Comparison of ENCODE assay signal across 1 cellular context in the genomic region with DNA sequence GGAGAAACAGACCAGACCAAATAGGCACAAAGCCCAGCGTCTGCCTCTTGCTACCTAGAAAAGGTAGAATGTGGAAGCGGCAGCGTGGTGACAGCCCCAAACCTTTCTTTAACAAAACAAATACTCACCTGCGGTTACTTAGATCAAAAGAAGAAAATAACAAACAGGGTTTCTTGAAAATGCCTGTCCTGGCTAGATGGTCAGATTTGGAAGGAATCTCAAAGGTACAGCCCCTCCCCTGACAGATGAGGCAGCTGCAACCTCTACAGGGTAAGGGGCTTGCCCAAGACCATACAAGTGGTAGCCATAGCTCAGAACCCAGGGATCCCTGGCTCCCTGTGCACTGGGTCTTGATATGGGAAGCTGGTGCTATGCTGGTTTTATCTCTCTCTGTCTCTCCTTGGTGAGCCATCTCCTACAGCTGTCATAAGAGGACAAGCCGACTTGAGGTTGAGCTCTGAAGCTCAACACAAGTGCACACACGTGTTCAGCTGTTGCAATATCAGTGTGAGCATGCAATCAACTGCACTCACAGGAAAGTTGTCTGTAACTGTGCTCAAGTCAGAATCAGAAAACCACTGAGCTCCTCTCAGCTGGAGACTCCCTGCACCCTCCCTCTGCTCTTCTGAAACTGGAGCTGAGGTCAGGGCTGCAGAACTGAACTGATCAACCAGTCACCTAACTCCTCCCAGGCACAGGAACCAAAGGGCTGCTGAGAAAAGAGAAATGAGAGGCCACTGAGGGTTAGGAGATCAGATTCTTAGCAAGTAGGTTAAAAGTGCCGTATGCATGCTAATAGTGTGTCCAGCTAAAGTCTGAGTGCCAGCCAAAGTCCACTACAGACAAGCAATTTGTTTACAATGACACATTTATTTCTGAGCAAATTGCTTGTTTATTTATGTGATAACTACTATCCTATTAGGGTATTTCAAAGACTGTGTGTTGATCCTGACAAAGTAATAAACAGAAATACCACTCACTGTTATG.
TF ChIP-seq lines count a peak whose summit lies in the region.

No MANE protein-coding gene starts in this region.

TF ChIP-seq in HepG2, 621 proteins besides CTCF, POLR2A, EP300 and RAD21 (continued from another document and continues in another):
- TF ChIP-seq, protein P1, sequence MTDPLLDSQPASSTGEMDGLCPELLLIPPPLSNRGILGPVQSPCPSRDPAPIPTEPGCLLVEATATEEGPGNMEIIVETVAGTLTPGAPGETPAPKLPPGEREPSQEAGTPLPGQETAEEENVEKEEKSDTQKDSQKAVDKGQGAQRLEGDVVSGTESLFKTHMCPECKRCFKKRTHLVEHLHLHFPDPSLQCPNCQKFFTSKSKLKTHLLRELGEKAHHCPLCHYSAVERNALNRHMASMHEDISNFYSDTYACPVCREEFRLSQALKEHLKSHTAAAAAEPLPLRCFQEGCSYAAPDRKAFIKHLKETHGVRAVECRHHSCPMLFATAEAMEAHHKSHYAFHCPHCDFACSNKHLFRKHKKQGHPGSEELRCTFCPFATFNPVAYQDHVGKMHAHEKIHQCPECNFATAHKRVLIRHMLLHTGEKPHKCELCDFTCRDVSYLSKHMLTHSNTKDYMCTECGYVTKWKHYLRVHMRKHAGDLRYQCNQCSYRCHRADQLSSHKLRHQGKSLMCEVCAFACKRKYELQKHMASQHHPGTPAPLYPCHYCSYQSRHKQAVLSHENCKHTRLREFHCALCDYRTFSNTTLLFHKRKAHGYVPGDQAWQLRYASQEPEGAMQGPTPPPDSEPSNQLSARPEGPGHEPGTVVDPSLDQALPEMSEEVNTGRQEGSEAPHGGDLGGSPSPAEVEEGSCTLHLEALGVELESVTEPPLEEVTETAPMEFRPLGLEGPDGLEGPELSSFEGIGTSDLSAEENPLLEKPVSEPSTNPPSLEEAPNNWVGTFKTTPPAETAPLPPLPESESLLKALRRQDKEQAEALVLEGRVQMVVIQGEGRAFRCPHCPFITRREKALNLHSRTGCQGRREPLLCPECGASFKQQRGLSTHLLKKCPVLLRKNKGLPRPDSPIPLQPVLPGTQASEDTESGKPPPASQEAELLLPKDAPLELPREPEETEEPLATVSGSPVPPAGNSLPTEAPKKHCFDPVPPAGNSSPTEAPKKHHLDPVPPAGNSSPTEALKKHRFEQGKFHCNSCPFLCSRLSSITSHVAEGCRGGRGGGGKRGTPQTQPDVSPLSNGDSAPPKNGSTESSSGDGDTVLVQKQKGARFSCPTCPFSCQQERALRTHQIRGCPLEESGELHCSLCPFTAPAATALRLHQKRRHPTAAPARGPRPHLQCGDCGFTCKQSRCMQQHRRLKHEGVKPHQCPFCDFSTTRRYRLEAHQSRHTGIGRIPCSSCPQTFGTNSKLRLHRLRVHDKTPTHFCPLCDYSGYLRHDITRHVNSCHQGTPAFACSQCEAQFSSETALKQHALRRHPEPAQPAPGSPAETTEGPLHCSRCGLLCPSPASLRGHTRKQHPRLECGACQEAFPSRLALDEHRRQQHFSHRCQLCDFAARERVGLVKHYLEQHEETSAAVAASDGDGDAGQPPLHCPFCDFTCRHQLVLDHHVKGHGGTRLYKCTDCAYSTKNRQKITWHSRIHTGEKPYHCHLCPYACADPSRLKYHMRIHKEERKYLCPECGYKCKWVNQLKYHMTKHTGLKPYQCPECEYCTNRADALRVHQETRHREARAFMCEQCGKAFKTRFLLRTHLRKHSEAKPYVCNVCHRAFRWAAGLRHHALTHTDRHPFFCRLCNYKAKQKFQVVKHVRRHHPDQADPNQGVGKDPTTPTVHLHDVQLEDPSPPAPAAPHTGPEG (CRISPR knock-in tag; IDR thresholded peaks at IDR 0.05): no peak
- TF ChIP-seq ZNF30 (CRISPR knock-in tag; IDR thresholded peaks at IDR 0.05) (0 out of 2 replicates have a peak, but pooled peaks have one; percentile 3), ZNF263 (CRISPR knock-in tag; IDR thresholded peaks at IDR 0.05) (peak; percentile 71), GATAD2A (CRISPR knock-in tag; IDR thresholded peaks at IDR 0.05) (peak; percentile 57; the same call in 1 of the 2 replicates), ZNF235 (CRISPR knock-in tag; IDR thresholded peaks at IDR 0.05; ENCODE audit: borderline replicate concordance) (no peak), PPARG (CRISPR knock-in tag; conservative IDR thresholded peaks at IDR 0.05) (peak; percentile 92), ZNF350 (CRISPR knock-in tag; IDR thresholded peaks at IDR 0.05; ENCODE audit: borderline replicate concordance, low read depth) (no peak), PAF1 (CRISPR knock-in tag; IDR thresholded peaks at IDR 0.05) (no peak), ZNF879 (CRISPR knock-in tag; IDR thresholded peaks at IDR 0.05) (no peak), TRIM24 (CRISPR knock-in tag; IDR thresholded peaks at IDR 0.05) (no peak), ATAD3A (CRISPR knock-in tag; IDR thresholded peaks at IDR 0.05) (no peak), SNAPC2 (CRISPR knock-in tag; IDR thresholded peaks at IDR 0.05) (no peak), PCBP1 (IDR thresholded peaks at IDR 0.05; ENCODE audit: borderline replicate concordance, low read depth, low read length) (no peak), CENPT (CRISPR knock-in tag; IDR thresholded peaks at IDR 0.05; ENCODE audit: low read depth) (no peak), SIX4 (CRISPR knock-in tag; IDR thresholded peaks at IDR 0.05) (0 out of 2 replicates have a peak, but pooled peaks have one; percentile 18), ZNF614 (CRISPR knock-in tag; IDR thresholded peaks at IDR 0.05; ENCODE audit: borderline replicate concordance) (peak; percentile 21), MAF1 (CRISPR knock-in tag; IDR thresholded peaks at IDR 0.05; ENCODE audit: borderline replicate concordance) (no peak), PHF8 (CRISPR knock-in tag; IDR thresholded peaks at IDR 0.05) (no peak), TP53 (CRISPR knock-in tag; conservative IDR thresholded peaks at IDR 0.05) (no peak), U2AF1 (optimal IDR thresholded peaks at IDR 0.05; ENCODE audit: low read depth, low read length) (no peak), ZNF768 (CRISPR knock-in tag; IDR thresholded peaks at IDR 0.05) (no peak)
- TF ChIP-seq, protein P2, sequence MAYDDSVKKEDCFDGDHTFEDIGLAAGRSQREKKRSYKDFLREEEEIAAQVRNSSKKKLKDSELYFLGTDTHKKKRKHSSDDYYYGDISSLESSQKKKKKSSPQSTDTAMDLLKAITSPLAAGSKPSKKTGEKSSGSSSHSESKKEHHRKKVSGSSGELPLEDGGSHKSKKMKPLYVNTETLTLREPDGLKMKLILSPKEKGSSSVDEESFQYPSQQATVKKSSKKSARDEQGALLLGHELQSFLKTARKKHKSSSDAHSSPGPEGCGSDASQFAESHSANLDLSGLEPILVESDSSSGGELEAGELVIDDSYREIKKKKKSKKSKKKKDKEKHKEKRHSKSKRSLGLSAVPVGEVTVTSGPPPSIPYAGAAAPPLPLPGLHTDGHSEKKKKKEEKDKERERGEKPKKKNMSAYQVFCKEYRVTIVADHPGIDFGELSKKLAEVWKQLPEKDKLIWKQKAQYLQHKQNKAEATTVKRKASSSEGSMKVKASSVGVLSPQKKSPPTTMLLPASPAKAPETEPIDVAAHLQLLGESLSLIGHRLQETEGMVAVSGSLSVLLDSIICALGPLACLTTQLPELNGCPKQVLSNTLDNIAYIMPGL (CRISPR knock-in tag; IDR thresholded peaks at IDR 0.05; ENCODE audit: borderline replicate concordance in 1 of 2, low read depth in 1 of 2): no peak
- TF ChIP-seq, protein P3, sequence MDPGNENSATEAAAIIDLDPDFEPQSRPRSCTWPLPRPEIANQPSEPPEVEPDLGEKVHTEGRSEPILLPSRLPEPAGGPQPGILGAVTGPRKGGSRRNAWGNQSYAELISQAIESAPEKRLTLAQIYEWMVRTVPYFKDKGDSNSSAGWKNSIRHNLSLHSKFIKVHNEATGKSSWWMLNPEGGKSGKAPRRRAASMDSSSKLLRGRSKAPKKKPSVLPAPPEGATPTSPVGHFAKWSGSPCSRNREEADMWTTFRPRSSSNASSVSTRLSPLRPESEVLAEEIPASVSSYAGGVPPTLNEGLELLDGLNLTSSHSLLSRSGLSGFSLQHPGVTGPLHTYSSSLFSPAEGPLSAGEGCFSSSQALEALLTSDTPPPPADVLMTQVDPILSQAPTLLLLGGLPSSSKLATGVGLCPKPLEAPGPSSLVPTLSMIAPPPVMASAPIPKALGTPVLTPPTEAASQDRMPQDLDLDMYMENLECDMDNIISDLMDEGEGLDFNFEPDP (CRISPR knock-in tag; conservative IDR thresholded peaks at IDR 0.05): 0 out of 2 replicates have a peak, but pooled peaks have one; percentile 42
- TF ChIP-seq, protein P4, sequence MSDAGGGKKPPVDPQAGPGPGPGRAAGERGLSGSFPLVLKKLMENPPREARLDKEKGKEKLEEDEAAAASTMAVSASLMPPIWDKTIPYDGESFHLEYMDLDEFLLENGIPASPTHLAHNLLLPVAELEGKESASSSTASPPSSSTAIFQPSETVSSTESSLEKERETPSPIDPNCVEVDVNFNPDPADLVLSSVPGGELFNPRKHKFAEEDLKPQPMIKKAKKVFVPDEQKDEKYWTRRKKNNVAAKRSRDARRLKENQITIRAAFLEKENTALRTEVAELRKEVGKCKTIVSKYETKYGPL (CRISPR knock-in tag; IDR thresholded peaks at IDR 0.05): no peak
- TF ChIP-seq, protein P5, sequence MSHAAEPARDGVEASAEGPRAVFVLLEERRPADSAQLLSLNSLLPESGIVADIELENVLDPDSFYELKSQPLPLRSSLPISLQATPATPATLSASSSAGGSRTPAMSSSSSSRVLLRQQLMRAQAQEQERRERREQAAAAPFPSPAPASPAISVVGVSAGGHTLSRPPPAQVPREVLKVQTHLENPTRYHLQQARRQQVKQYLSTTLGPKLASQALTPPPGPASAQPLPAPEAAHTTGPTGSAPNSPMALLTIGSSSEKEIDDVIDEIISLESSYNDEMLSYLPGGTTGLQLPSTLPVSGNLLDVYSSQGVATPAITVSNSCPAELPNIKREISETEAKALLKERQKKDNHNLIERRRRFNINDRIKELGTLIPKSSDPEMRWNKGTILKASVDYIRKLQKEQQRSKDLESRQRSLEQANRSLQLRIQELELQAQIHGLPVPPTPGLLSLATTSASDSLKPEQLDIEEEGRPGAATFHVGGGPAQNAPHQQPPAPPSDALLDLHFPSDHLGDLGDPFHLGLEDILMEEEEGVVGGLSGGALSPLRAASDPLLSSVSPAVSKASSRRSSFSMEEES (CRISPR knock-in tag; IDR thresholded peaks at IDR 0.05): no peak
- TF ChIP-seq, protein P6, sequence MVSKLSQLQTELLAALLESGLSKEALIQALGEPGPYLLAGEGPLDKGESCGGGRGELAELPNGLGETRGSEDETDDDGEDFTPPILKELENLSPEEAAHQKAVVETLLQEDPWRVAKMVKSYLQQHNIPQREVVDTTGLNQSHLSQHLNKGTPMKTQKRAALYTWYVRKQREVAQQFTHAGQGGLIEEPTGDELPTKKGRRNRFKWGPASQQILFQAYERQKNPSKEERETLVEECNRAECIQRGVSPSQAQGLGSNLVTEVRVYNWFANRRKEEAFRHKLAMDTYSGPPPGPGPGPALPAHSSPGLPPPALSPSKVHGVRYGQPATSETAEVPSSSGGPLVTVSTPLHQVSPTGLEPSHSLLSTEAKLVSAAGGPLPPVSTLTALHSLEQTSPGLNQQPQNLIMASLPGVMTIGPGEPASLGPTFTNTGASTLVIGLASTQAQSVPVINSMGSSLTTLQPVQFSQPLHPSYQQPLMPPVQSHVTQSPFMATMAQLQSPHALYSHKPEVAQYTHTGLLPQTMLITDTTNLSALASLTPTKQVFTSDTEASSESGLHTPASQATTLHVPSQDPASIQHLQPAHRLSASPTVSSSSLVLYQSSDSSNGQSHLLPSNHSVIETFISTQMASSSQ (IDR thresholded peaks at IDR 0.05; ENCODE audit: low read depth): no peak
- TF ChIP-seq, protein P6 (CRISPR knock-in tag; IDR thresholded peaks at IDR 0.05; ENCODE audit: borderline replicate concordance): no peak
